In genomic region chr12:107765316-107765715, GRCh38 we compare ENCODE assay signal across 29 cellular contexts. TPM values are rescaled to one million over a fixed set of nuclear protein-coding genes. Genes with fewer than 3 reads are reported as not detected.
"Had no signal": no experiment of that assay in that cellular context is flagged by ENCODE, and none has a peak within 500 bp of the region (broad histone marks: within the 10 kb centered on the region; RNA-seq: fewer than 3 reads in every experiment).

No MANE protein-coding gene starts in this region.

- H3K9me3 Mint-ChIP-seq: stimulated activated memory B cell treated with anti-CD40 and anti-IgM and Interleukin-4, amounts not matched to agents 10 μg/mL and 1 μg/mL and 100 μg/mL, for 72 hours; stimulated activated naive CD8-positive, alpha-beta T cell treated with anti-CD3 and anti-CD28 coated beads, Interleukin-15, amount 100 ng/mL, for 72 hours; stimulated activated naive CD8-positive, alpha-beta T cell treated with anti-CD3 and anti-CD28 coated beads, Interleukin-15, Interleukin-2, amounts not matched to agents 100 ng/mL and 50 ng/mL, for 24 hours; type B pancreatic cell had no signal

- DNase-seq: stimulated activated CD4-positive, alpha-beta T cell treated with anti-CD3 and anti-CD28 coated beads, Interleukin-2, amount 100 ng/mL, for 48 hours; stimulated activated CD4-positive, alpha-beta T cell treated with anti-CD3 and anti-CD28 coated beads, Interleukin-4, amount 100 ng/mL, for 1 hour; stimulated activated CD4-positive, alpha-beta T cell treated with anti-CD3 and anti-CD28 coated beads, Interleukin-4, amount 100 ng/mL, for 24 hours; stimulated activated CD4-positive, alpha-beta T cell treated with anti-CD3 and anti-CD28 coated beads, Interleukin-4, amount 100 ng/mL, for 4 hours; stimulated activated CD8-positive, alpha-beta memory T cell treated with anti-CD3 and anti-CD28 coated beads, Interleukin-4, amount 100 ng/mL, for 48 hours; stimulated activated naive B cell treated with anti-CD40 and anti-IgM and Interleukin-4, amounts not matched to agents 10 μg/mL and 1 μg/mL and 100 μg/mL, for 72 hours; stimulated activated naive CD4-positive, alpha-beta T cell; stimulated activated naive CD4-positive, alpha-beta T cell treated with Interleukin-2 at 50 U/mL for 16 hours; stimulated activated naive CD8-positive, alpha-beta T cell treated with anti-CD3 and anti-CD28 coated beads, Interleukin-15, amount 100 ng/mL, for 72 hours; stimulated activated naive CD8-positive, alpha-beta T cell treated with anti-CD3 and anti-CD28 coated beads, Interleukin-15, Interleukin-2, amounts not matched to agents 100 U/mL and 50 U/mL, for 24 hours; stomach; substantia nigra; testis; thyroid gland; tibial artery; transverse colon; trophoblast cell; upper lobe of left lung; upper lobe of right lung; uterus had no signal

- H3K4me3 ChIP-seq: stomach, suprapubic skin, testis, thoracic aorta, thyroid gland, tibial artery, tibial nerve, transverse colon, upper lobe of left lung, upper lobe of right lung, uterus, vagina had no signal

- H3K36me3 Mint-ChIP-seq: stimulated activated memory B cell treated with anti-CD40 and anti-IgM and Interleukin-4, amounts not matched to agents 10 μg/mL and 1 μg/mL and 100 μg/mL, for 72 hours; stimulated activated naive B cell treated with anti-CD40 and anti-IgM and Interleukin-4, amounts not matched to agents 10 μg/mL and 1 μg/mL and 100 μg/mL, for 72 hours; type B pancreatic cell had no signal

- H3K27me3 Mint-ChIP-seq: stimulated activated memory B cell treated with anti-CD40 and anti-IgM and Interleukin-4, amounts not matched to agents 10 μg/mL and 1 μg/mL and 100 μg/mL, for 72 hours had no signal

- H3K4me3 Mint-ChIP-seq: stimulated activated effector memory CD8-positive, alpha-beta T cell treated with anti-CD3 and anti-CD28 coated beads, Interleukin-12 subunit alpha, Interleukin-12 subunit beta, amount 100 ng/mL, for 72 hours; stimulated activated memory B cell treated with anti-CD40 and anti-IgM and Interleukin-4, amounts not matched to agents 10 μg/mL and 1 μg/mL and 100 μg/mL, for 72 hours; stimulated activated naive B cell treated with anti-CD40 and anti-IgM and Interleukin-4, amounts not matched to agents 10 μg/mL and 1 μg/mL and 100 μg/mL, for 72 hours; stimulated activated naive CD8-positive, alpha-beta T cell treated with anti-CD3 and anti-CD28 coated beads, Interleukin-15, amount 100 ng/mL, for 72 hours; stimulated activated naive CD8-positive, alpha-beta T cell treated with anti-CD3 and anti-CD28 coated beads, Interleukin-15, Interleukin-2, amounts not matched to agents 100 ng/mL and 50 ng/mL, for 24 hours; type B pancreatic cell had no signal

- H3K27ac Mint-ChIP-seq: stimulated activated effector memory CD8-positive, alpha-beta T cell treated with anti-CD3 and anti-CD28 coated beads, Interleukin-12 subunit alpha, Interleukin-12 subunit beta, amount 100 ng/mL, for 72 hours; stimulated activated memory B cell treated with anti-CD40 and anti-IgM and Interleukin-4, amounts not matched to agents 10 μg/mL and 1 μg/mL and 100 μg/mL, for 72 hours; stimulated activated naive B cell treated with anti-CD40 and anti-IgM and Interleukin-4, amounts not matched to agents 10 μg/mL and 1 μg/mL and 100 μg/mL, for 72 hours; stimulated activated naive CD8-positive, alpha-beta T cell treated with anti-CD3 and anti-CD28 coated beads, Interleukin-15, amount 100 ng/mL, for 72 hours; stimulated activated naive CD8-positive, alpha-beta T cell treated with anti-CD3 and anti-CD28 coated beads, Interleukin-15, Interleukin-2, amounts not matched to agents 100 ng/mL and 50 ng/mL, for 24 hours; type B pancreatic cell had no signal

RNA-seq across cellular contexts. Expression of gene ASCL4, which starts 9.2 kb away (rescaled TPM):
- polyA plus RNA-seq: urinary bladder had no signal
